1 cellular context compared by ENCODE assay signal in the genomic region with DNA sequence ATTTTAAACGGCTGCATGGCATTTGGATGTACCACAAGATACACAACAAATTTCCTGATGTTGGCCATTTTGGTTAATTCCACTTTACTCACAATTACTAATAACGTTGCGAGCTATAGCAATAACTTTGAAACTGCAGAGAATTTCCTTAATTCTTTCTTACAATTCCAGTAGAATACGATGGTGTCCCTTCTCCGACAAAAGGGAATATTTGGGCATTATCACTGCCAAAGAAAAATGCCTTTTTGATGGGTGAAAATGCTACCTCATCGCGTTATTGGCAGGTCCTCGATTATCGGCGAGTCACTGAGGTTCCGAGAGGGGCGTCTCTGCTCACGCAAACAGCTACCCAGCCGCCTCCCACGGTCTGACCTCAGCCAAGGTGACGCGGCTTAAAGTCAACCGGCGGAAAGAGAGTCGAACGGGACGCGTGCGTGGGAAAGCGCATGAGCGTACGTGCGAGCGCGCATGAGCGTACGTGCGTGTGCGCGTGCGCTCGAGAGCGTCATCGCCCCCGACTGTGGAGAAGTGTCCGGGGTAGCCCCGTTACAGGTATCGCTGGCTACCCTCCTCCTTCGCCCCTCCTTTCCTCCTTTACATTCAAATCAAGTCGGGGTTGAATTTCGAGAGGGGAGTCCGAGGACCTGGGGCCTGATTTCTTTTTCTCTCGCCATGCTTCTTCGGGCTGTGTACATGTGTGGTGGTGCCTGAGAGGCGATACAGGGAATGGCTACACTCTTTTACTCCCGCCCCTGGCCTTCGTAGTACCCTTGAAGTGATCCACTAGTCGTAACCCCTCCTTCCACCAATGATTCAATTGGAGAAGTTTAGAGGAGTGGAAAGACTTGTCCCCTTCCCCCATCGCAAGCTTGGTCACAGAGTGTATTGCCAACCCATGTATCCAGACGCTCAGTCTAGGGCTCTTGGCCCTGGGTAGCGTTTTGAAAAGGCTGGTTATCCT.
A peak's percentile ranks its signal among the peaks of the same experiment; 100 is the strongest.
TF ChIP-seq lines count a peak whose summit lies in the region.

TSS of gene OXSM (plus strand) at position 495 of the 961 bp plus-strand sequence. CDS start 931 bp downstream, outside the sequence.

TF ChIP-seq in K562, 482 proteins besides CTCF, POLR2A, EP300 and RAD21 (continued from another document and continues in another):
- TF ChIP-seq NFYB (IDR thresholded peaks at IDR 0.05; ENCODE audit: extremely low read depth, insufficient read length) (no peak), NELFE (IDR thresholded peaks at IDR 0.05; ENCODE audit: insufficient read depth, insufficient read length) (no peak), PRPF4 (IDR thresholded peaks at IDR 0.05; ENCODE audit: insufficient read depth, low read depth, low read length, poor library complexity, severe bottlenecking) (no peak), ZNF780A (CRISPR knock-in tag; IDR thresholded peaks at IDR 0.05) (no peak), EGR1 (conservative IDR thresholded peaks at IDR 0.05) (peak; percentile 96), CHD2 (IDR thresholded peaks at IDR 0.05; ENCODE audit: low read depth, low read length) (no peak), SNRNP70 (optimal IDR thresholded peaks at IDR 0.05; ENCODE audit: low read depth, low read length) (no peak), KLF6 (CRISPR knock-in tag; IDR thresholded peaks at IDR 0.05; ENCODE audit: borderline replicate concordance) (peak; percentile 56; the same call in 1 of the 2 replicates), MEF2A (IDR thresholded peaks at IDR 0.05; ENCODE audit: control insufficient read depth, low read depth, low read length) (no peak), ZNF174 (CRISPR knock-in tag; IDR thresholded peaks at IDR 0.05) (no peak), GABPA (tag; conservative IDR thresholded peaks at IDR 0.05; ENCODE audit: low read depth) (no peak), ZNF699 (CRISPR knock-in tag; IDR thresholded peaks at IDR 0.05; ENCODE audit: insufficient replicate concordance) (no peak), HSF4 (CRISPR knock-in tag; IDR thresholded peaks at IDR 0.05; ENCODE audit: borderline replicate concordance) (0 out of 2 replicates have a peak, but pooled peaks have one; percentile 41), HCFC1 (IDR thresholded peaks at IDR 0.05; ENCODE audit: low read depth, low read length) (no peak; the same call in 1 of the 2 replicates), PCBP1 (IDR thresholded peaks at IDR 0.05; ENCODE audit: low read depth, low read length, poor library complexity, severe bottlenecking) (no peak), SMAD1 (IDR thresholded peaks at IDR 0.05; ENCODE audit: low read depth, low read length, partially characterized antibody) (peak; percentile 38), ZKSCAN8 (CRISPR knock-in tag; IDR thresholded peaks at IDR 0.05) (no peak), RBM17 (IDR thresholded peaks at IDR 0.05; ENCODE audit: borderline replicate concordance, low read depth, low read length) (no peak), ZBTB1 (CRISPR knock-in tag; IDR thresholded peaks at IDR 0.05; ENCODE audit: borderline replicate concordance, low read depth) (peak; percentile 79; the same call in 1 of the 2 replicates), EZH2 (IDR thresholded peaks at IDR 0.05; ENCODE audit: borderline replicate concordance, low read depth, low read length) (no peak), ZNF165 (CRISPR knock-in tag; IDR thresholded peaks at IDR 0.05; ENCODE audit: borderline replicate concordance) (0 out of 2 replicates have a peak, but pooled peaks have one; percentile 39), MLLT1 (IDR thresholded peaks at IDR 0.05) (peak; percentile 67 to 87), ZNF57 (CRISPR knock-in tag; IDR thresholded peaks at IDR 0.05) (no peak), NFXL1 (CRISPR knock-in tag; IDR thresholded peaks at IDR 0.05) (no peak), HINFP (tag; conservative IDR thresholded peaks at IDR 0.05; ENCODE audit: low read depth) (no peak), ZNF347 (CRISPR knock-in tag; IDR thresholded peaks at IDR 0.05; ENCODE audit: low read depth) (no peak), HNRNPK (IDR thresholded peaks at IDR 0.05; ENCODE audit: low read depth, low read length, poor library complexity, severe bottlenecking) (no peak), RFX5 (IDR thresholded peaks at IDR 0.05; ENCODE audit: low read depth, low read length) (no peak), SREBF1 (IDR thresholded peaks at IDR 0.05; ENCODE audit: borderline replicate concordance, low read depth, low read length) (no peak), BHLHE40 (IDR thresholded peaks at IDR 0.05; ENCODE audit: low read length) (peak; percentile 95), RNF2 (IDR thresholded peaks at IDR 0.05) (peak; percentile 65; the same call in 1 of the 2 replicates), NCOA6 (IDR thresholded peaks at IDR 0.05) (peak; percentile 91), U2AF2 (optimal IDR thresholded peaks at IDR 0.05; ENCODE audit: low read depth, low read length) (no peak), RFX1 (IDR thresholded peaks at IDR 0.05) (no peak), SLC30A9 (CRISPR knock-in tag; IDR thresholded peaks at IDR 0.05) (no peak), TOE1 (IDR thresholded peaks at IDR 0.05; ENCODE audit: borderline replicate concordance) (0 out of 2 replicates have a peak, but pooled peaks have one; percentile 31), TOE1 (CRISPR knock-in tag; IDR thresholded peaks at IDR 0.05; ENCODE audit: borderline replicate concordance, low read depth) (no peak), TGIF2 (CRISPR knock-in tag; IDR thresholded peaks at IDR 0.05) (no peak), SRSF9 (IDR thresholded peaks at IDR 0.05; ENCODE audit: borderline replicate concordance, low read depth, low read length) (no peak), COPS2 (conservative IDR thresholded peaks at IDR 0.05) (no peak), ZBTB8A (IDR thresholded peaks at IDR 0.05; ENCODE audit: partially characterized antibody) (no peak), HBP1 (CRISPR knock-in tag; IDR thresholded peaks at IDR 0.05) (0 out of 2 replicates have a peak, but pooled peaks have one; percentile 6)
- TF ChIP-seq, protein P1, sequence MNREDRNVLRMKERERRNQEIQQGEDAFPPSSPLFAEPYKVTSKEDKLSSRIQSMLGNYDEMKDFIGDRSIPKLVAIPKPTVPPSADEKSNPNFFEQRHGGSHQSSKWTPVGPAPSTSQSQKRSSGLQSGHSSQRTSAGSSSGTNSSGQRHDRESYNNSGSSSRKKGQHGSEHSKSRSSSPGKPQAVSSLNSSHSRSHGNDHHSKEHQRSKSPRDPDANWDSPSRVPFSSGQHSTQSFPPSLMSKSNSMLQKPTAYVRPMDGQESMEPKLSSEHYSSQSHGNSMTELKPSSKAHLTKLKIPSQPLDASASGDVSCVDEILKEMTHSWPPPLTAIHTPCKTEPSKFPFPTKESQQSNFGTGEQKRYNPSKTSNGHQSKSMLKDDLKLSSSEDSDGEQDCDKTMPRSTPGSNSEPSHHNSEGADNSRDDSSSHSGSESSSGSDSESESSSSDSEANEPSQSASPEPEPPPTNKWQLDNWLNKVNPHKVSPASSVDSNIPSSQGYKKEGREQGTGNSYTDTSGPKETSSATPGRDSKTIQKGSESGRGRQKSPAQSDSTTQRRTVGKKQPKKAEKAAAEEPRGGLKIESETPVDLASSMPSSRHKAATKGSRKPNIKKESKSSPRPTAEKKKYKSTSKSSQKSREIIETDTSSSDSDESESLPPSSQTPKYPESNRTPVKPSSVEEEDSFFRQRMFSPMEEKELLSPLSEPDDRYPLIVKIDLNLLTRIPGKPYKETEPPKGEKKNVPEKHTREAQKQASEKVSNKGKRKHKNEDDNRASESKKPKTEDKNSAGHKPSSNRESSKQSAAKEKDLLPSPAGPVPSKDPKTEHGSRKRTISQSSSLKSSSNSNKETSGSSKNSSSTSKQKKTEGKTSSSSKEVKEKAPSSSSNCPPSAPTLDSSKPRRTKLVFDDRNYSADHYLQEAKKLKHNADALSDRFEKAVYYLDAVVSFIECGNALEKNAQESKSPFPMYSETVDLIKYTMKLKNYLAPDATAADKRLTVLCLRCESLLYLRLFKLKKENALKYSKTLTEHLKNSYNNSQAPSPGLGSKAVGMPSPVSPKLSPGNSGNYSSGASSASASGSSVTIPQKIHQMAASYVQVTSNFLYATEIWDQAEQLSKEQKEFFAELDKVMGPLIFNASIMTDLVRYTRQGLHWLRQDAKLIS (CRISPR knock-in tag; IDR thresholded peaks at IDR 0.05) = no peak; the same call in none of the 2 replicates
- TF ChIP-seq, protein P2, sequence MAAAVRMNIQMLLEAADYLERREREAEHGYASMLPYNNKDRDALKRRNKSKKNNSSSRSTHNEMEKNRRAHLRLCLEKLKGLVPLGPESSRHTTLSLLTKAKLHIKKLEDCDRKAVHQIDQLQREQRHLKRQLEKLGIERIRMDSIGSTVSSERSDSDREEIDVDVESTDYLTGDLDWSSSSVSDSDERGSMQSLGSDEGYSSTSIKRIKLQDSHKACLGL (CRISPR knock-in tag; IDR thresholded peaks at IDR 0.05; ENCODE audit: borderline replicate concordance, poor library complexity, severe bottlenecking) = no peak
- TF ChIP-seq, protein P3, sequence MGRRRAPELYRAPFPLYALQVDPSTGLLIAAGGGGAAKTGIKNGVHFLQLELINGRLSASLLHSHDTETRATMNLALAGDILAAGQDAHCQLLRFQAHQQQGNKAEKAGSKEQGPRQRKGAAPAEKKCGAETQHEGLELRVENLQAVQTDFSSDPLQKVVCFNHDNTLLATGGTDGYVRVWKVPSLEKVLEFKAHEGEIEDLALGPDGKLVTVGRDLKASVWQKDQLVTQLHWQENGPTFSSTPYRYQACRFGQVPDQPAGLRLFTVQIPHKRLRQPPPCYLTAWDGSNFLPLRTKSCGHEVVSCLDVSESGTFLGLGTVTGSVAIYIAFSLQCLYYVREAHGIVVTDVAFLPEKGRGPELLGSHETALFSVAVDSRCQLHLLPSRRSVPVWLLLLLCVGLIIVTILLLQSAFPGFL (CRISPR knock-in tag; IDR thresholded peaks at IDR 0.05) = no peak
- TF ChIP-seq, protein P4, sequence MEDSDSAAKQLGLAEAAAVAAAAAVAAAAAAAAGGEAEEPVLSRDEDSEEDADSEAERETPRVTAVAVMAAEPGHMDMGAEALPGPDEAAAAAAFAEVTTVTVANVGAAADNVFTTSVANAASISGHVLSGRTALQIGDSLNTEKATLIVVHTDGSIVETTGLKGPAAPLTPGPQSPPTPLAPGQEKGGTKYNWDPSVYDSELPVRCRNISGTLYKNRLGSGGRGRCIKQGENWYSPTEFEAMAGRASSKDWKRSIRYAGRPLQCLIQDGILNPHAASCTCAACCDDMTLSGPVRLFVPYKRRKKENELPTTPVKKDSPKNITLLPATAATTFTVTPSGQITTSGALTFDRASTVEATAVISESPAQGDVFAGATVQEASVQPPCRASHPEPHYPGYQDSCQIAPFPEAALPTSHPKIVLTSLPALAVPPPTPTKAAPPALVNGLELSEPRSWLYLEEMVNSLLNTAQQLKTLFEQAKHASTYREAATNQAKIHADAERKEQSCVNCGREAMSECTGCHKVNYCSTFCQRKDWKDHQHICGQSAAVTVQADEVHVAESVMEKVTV (CRISPR knock-in tag; IDR thresholded peaks at IDR 0.05) = peak; percentile 23; the same call in 1 of the 2 replicates
